In the genomic region with DNA sequence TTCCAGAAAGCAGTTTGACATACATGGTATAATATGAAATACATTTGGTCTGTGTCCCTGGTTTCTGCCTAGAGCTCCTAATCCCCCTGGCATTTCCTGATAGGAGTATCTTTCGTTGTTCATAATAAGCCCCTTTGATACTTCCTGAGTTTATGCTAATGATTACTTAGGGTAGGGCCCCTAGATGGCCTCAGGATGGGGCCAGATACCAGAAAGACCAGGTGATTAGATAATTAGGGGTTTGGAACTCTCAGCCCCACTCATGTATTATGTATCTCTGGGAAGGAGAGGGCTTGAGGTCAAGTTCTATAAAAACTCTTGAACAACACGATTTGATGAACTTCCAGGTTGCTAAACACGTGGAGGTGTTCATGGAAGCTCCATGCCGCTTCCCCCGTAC, we compare ENCODE assay signal across 25 cellular contexts.
DNase-seq lines count a peak whose midpoint lies in the region; ATAC-seq and TF ChIP-seq lines count a peak whose summit lies in the region.
"Had no signal": no experiment of that assay in that cellular context is flagged by ENCODE, and none has a peak within 500 bp of the region (broad histone marks: within the 10 kb centered on the region; RNA-seq: fewer than 3 reads in every experiment).

No MANE protein-coding gene starts in this region.

- no peak overlapping the region for H3K4me2 ChIP-seq in OCI-LY7 (ENCODE audit: low read length)

- no peak for ATAC-seq in natural killer cell treated with Interleukin-12 subunit alpha and Interleukin-12 subunit beta and Interleukin-15 and Interleukin-18, amount 100 ng/mL, for 72 hours
- no peak for ATAC-seq in natural killer cell
- ATAC-seq: gastrocnemius medialis, mucosa of descending colon had no signal

- CTCF ChIA-PET in OCI-LY7 (lab: Charles Lee; ENCODE audit: unreplicated experiment): no interaction called here

- H3K36me3 ChIP-seq in OCI-LY7 (ENCODE audit: insufficient read depth, low read length) (no peaks in the 10 kb centered on the region), WERI-Rb-1 (no peaks in the 10 kb centered on the region)
- H3K36me3 ChIP-seq: breast epithelium, esophagus squamous epithelium, gastrocnemius medialis, neutrophil, prostate gland, SJSA1 had no signal

- no peaks in the 10 kb centered on the region for H3K9me2 ChIP-seq in OCI-LY7 (ENCODE audit: insufficient read depth, low read length)

- H3K36me3 Mint-ChIP-seq in natural killer cell treated with Interleukin-12 subunit alpha and Interleukin-12 subunit beta and Interleukin-15 and Interleukin-18, amount 100 ng/mL, for 72 hours: peaks cover 5% of the 10 kb centered on the region
- H3K36me3 Mint-ChIP-seq in natural killer cell (no peaks in the 10 kb centered on the region), nephron (ENCODE audit: low read depth) (no peaks in the 10 kb centered on the region)
- H3K36me3 Mint-ChIP-seq: IgD-negative memory B cell had no signal

- H3K4me1 ChIP-seq in OCI-LY7 (ENCODE audit: insufficient read depth, low read length, poor library complexity, severe bottlenecking): peaks cover 24% of the 10 kb centered on the region

- H3K9me3 ChIP-seq in OCI-LY7 (ENCODE audit: low read length) (0 out of 2 replicates have a peak, but pooled peaks cover 6% of the 10 kb centered on the region), WERI-Rb-1 (ENCODE audit: severe bottlenecking) (no peaks in the 10 kb centered on the region)
- H3K9me3 ChIP-seq: breast epithelium, esophagus squamous epithelium, gastrocnemius medialis, mucosa of descending colon, neutrophil, prostate gland, SJSA1 had no signal

- H3K79me2 ChIP-seq in OCI-LY7 (ENCODE audit: insufficient read depth, low read depth, low read length): no peaks in the 10 kb centered on the region

- no peak for DNase-seq in natural killer cell treated with Interleukin-12 subunit alpha and Interleukin-12 subunit beta and Interleukin-15 and Interleukin-18, amount 100 ng/mL, for 72 hours (ENCODE audit: low spot score)
- no peak for DNase-seq in natural killer cell
- no peak for DNase-seq in OCI-LY7 (ENCODE audit: low spot score)
- DNase-seq in epidermal melanocyte (ENCODE audit: insufficient read length, low spot score): no peak
- DNase-seq in WERI-Rb-1: no peak
- DNase-seq in SKM-1 (lab: John Stamatoyannopoulos, UW; ENCODE audit: unreplicated experiment): no peak
- DNase-seq in GM13977 (ENCODE audit: low spot score): no peak
- DNase-seq: activated CD4-positive, alpha-beta T cell treated with anti-CD3 and anti-CD28 coated beads for 4 hours; activated naive CD4-positive, alpha-beta T cell; activated T-cell treated with anti-CD3 and anti-CD28 coated beads, Interleukin-2, amount 50 U/mL, for 48 hours; esophagus squamous epithelium; gastrocnemius medialis; HFFc6; islet precursor cell; mucosa of descending colon; NCI-H1105; trophoblast cell had no signal

- H4K20me1 ChIP-seq in OCI-LY7 (ENCODE audit: insufficient read depth, low read length): no peaks in the 10 kb centered on the region

- peak overlapping the region; percentile 78; the same call in 1 of the 2 replicates for H2AFZ ChIP-seq in OCI-LY7 (ENCODE audit: low read length)

- no peaks in the 10 kb centered on the region for H3K9me3 Mint-ChIP-seq in natural killer cell treated with Interleukin-12 subunit alpha and Interleukin-12 subunit beta and Interleukin-15 and Interleukin-18, amount 100 ng/mL, for 72 hours
- no peaks in the 10 kb centered on the region for H3K9me3 Mint-ChIP-seq in natural killer cell
- H3K9me3 Mint-ChIP-seq in nephron: peaks cover 5% of the 10 kb centered on the region
- H3K9me3 Mint-ChIP-seq: HFFc6; IgD-negative memory B cell; T-helper 1 cell treated with Interleukin-12 subunit alpha and Interleukin-12 subunit beta and Interleukin-4 antibody, amounts not matched to agents 30 μg/mL and 1 μg/mL, for 36 hours had no signal

- POLR2A ChIA-PET in OCI-LY7 (lab: Charles Lee): interaction anchor here (1.1 to 4.2 kb wide), 4 partner anchors 11 to 21 kb away, joined by 3 to 27 read pairs (median 6); no protein-coding TSS in a partner anchor

- peak overlapping the region; percentile 9 to 81 for H3K27ac Mint-ChIP-seq in natural killer cell treated with Interleukin-12 subunit alpha and Interleukin-12 subunit beta and Interleukin-15 and Interleukin-18, amount 100 ng/mL, for 72 hours
- H3K27ac Mint-ChIP-seq in natural killer cell (no peak overlapping the region), nephron (peak overlapping the region in 2 of 3 experiments; percentile 40 to 65)
- H3K27ac Mint-ChIP-seq: HFFc6; T-helper 1 cell treated with Interleukin-12 subunit alpha and Interleukin-12 subunit beta and Interleukin-4 antibody, amounts not matched to agents 30 μg/mL and 1 μg/mL, for 36 hours had no signal

- H3K27ac ChIP-seq in OCI-LY7 (ENCODE audit: low read depth, low read length, poor library complexity, severe bottlenecking): no peak overlapping the region
- H3K27ac ChIP-seq in WERI-Rb-1: no peak overlapping the region; the same call in 1 of the 2 replicates
- H3K27ac ChIP-seq: C4-2B, esophagus squamous epithelium, gastrocnemius medialis, neutrophil, prostate gland, SJSA1 had no signal

- no TSS peak for BruUV-seq in OCI-LY7 (replicated peaks; lab: Mats Ljungman, UMichigan)

- intact Hi-C loops in natural killer cell (cut with micrococcal nuclease): no loop called here
- intact Hi-C loops in OCI-LY7 (cut with micrococcal nuclease; ENCODE audit: unreplicated experiment): loop anchor here (10.0 kb wide), 2 partner anchors 255 to 1705 kb away; no protein-coding TSS in a partner anchor

- H3K4me3 ChIP-seq in OCI-LY7 (ENCODE audit: low read depth, low read length, poor library complexity, severe bottlenecking) (no peak overlapping the region), WERI-Rb-1 (ENCODE audit: low read depth, low read length) (no peak overlapping the region)
- H3K4me3 ChIP-seq: breast epithelium, esophagus squamous epithelium, gastrocnemius medialis, mucosa of descending colon, prostate gland, SJSA1 had no signal

- peaks cover 0 to 2% of the 10 kb centered on the region in 2 donors for H3K27me3 Mint-ChIP-seq in natural killer cell treated with Interleukin-12 subunit alpha and Interleukin-12 subunit beta and Interleukin-15 and Interleukin-18, amount 100 ng/mL, for 72 hours
- H3K27me3 Mint-ChIP-seq in natural killer cell (ENCODE audit: low read depth in 2 of 2) (no peaks in the 10 kb centered on the region), nephron (ENCODE audit: low read depth) (peaks cover 23% of the 10 kb centered on the region)
- H3K27me3 Mint-ChIP-seq: IgD-negative memory B cell had no signal

- in situ Hi-C loops in GM13977 (cut with MboI; ENCODE audit: low pct_unique_long_range_greater_than_20kb, low sequenced_read_pairs, unreplicated experiment): no loop called here

- no peaks in the 10 kb centered on the region for H3K27me3 ChIP-seq in WERI-Rb-1 (ENCODE audit: insufficient read depth, low read depth, severe bottlenecking)
- H3K27me3 ChIP-seq: breast epithelium, esophagus squamous epithelium, gastrocnemius medialis, neutrophil, SJSA1 had no signal

- peaks cover 14 to 18% of the 10 kb centered on the region in 2 donors for H3K4me1 Mint-ChIP-seq in natural killer cell treated with Interleukin-12 subunit alpha and Interleukin-12 subunit beta and Interleukin-15 and Interleukin-18, amount 100 ng/mL, for 72 hours (ENCODE audit: low read depth in 2 of 2)
- H3K4me1 Mint-ChIP-seq in natural killer cell: peaks cover 0 to 6% of the 10 kb centered on the region in 2 donors
- H3K4me1 Mint-ChIP-seq in nephron: peaks cover 65% of the 10 kb centered on the region

- H3K4me3 Mint-ChIP-seq in natural killer cell treated with Interleukin-12 subunit alpha and Interleukin-12 subunit beta and Interleukin-15 and Interleukin-18, amount 100 ng/mL, for 72 hours: no peak overlapping the region
- H3K4me3 Mint-ChIP-seq in natural killer cell (no peak overlapping the region), nephron (no peak overlapping the region)
- H3K4me3 Mint-ChIP-seq: HFFc6; IgD-negative memory B cell; T-helper 1 cell treated with Interleukin-12 subunit alpha and Interleukin-12 subunit beta and Interleukin-4 antibody, amounts not matched to agents 30 μg/mL and 1 μg/mL, for 36 hours had no signal

- TF ChIP-seq CTCF in natural killer cell (IDR thresholded peaks at IDR 0.05) (no peak), OCI-LY7 (conservative IDR thresholded peaks at IDR 0.05; ENCODE audit: low read length) (no peak), nephron (IDR thresholded peaks at IDR 0.05; ENCODE audit: unreplicated experiment in 3 of 3) (no peak), WERI-Rb-1 (IDR thresholded peaks at IDR 0.05; ENCODE audit: low read depth, low read length) (no peak), GM13977 (IDR thresholded peaks at IDR 0.05; ENCODE audit: extremely low read depth, insufficient read depth, missing control alignments) (no peak)

Comparison
In these comparisons a context has a peak if more than half of its experiments do, and no peak if none do; other contexts are left out.
1. H3K27ac Mint-ChIP-seq: peak in natural killer cell treated with Interleukin-12 subunit alpha and Interleukin-12 subunit beta and Interleukin-15 and Interleukin-18, amount 100 ng/mL, for 72 hours (2 of 2) and nephron (2 of 3); none in natural killer cell (0 of 2).